10 cellular contexts compared by ENCODE assay signal in genomic region chr10:7475046-7475860, GRCh38.
DNase-seq lines count a peak whose midpoint lies in the region; ATAC-seq, FAIRE-seq and TF ChIP-seq lines count a peak whose summit lies in the region.
"Had no signal": no experiment of that assay in that cellular context is flagged by ENCODE, and none has a peak within 500 bp of the region (broad histone marks: within the 10 kb centered on the region; RNA-seq: fewer than 3 reads in every experiment).

No MANE protein-coding gene starts in this region.

- H3K79me2 ChIP-seq in OCI-LY3 (ENCODE audit: low read length) = no peaks in the 10 kb centered on the region

- H3K27me3 Mint-ChIP-seq in natural killer cell (ENCODE audit: low read depth in 2 of 2) = no peaks in the 10 kb centered on the region
- peaks cover 3% of the 10 kb centered on the region for H3K27me3 Mint-ChIP-seq in activated CD4-positive, alpha-beta T cell treated with anti-CD3 and anti-CD28 coated beads, Interleukin-2, amount 10 ng/mL, durations not matched to agents 24 days and 14 days

- peaks cover 93% of the 10 kb centered on the region for H3K4me1 ChIP-seq in OCI-LY3 (ENCODE audit: low read length)
- no peaks in the 10 kb centered on the region for H3K4me1 ChIP-seq in psoas muscle

- no peak for TF ChIP-seq POLR2A in GM12892 (IDR thresholded peaks at IDR 0.05; ENCODE audit: low read depth, low read length)

- peak overlapping the region; percentile 84 for H3K9ac ChIP-seq in OCI-LY3 (ENCODE audit: low read length)

- DNase-seq in GM12892 (ENCODE audit: insufficient read length) (no peak), left cardiac atrium (peak; percentile 40), psoas muscle (peak; percentile 29 to 63), natural killer cell (no peak), NCI-H2171 treated with DMSO at 0.1 percent for 48 hours (lab: John Stamatoyannopoulos, UW) (no peak)
- no peak for DNase-seq in activated CD4-positive, alpha-beta T cell treated with anti-CD3 and anti-CD28 coated beads, Interleukin-2, amount 10 ng/mL, durations not matched to agents 24 days and 14 days
- DNase-seq: T-helper 1 cell had no signal

- intact Hi-C loops in left cardiac atrium (cut with DNase I) (no loop called here), psoas muscle (cut with DNase I) (no loop called here), natural killer cell (cut with micrococcal nuclease) (no loop called here)
- intact Hi-C loops in activated CD4-positive, alpha-beta T cell treated with anti-CD3 and anti-CD28 coated beads, Interleukin-2, amount 10 ng/mL, durations not matched to agents 24 days and 14 days (cut with micrococcal nuclease) = no loop called here

- no peaks in the 10 kb centered on the region for H4K20me1 ChIP-seq in OCI-LY3 (ENCODE audit: insufficient read depth, low read length)

- H3K27ac ChIP-seq in OCI-LY3 (ENCODE audit: low read length) (peak overlapping the region; percentile 100), psoas muscle (no peak overlapping the region)

- peaks cover 33 to 43% of the 10 kb centered on the region in 2 donors for H3K4me1 Mint-ChIP-seq in natural killer cell
- peaks cover 48% of the 10 kb centered on the region for H3K4me1 Mint-ChIP-seq in activated CD4-positive, alpha-beta T cell treated with anti-CD3 and anti-CD28 coated beads, Interleukin-2, amount 10 ng/mL, durations not matched to agents 24 days and 14 days

- peak overlapping the region; percentile 77 for H2AFZ ChIP-seq in OCI-LY3 (ENCODE audit: low read depth, low read length)

- no peak overlapping the region for H3K4me3 Mint-ChIP-seq in natural killer cell
- H3K4me3 Mint-ChIP-seq in activated CD4-positive, alpha-beta T cell treated with anti-CD3 and anti-CD28 coated beads, Interleukin-2, amount 10 ng/mL, durations not matched to agents 24 days and 14 days = no peak overlapping the region

- no peaks in the 10 kb centered on the region for H3K9me3 Mint-ChIP-seq in natural killer cell
- no peaks in the 10 kb centered on the region for H3K9me3 Mint-ChIP-seq in activated CD4-positive, alpha-beta T cell treated with anti-CD3 and anti-CD28 coated beads, Interleukin-2, amount 10 ng/mL, durations not matched to agents 24 days and 14 days

- H3K4me2 ChIP-seq in OCI-LY3 (ENCODE audit: low read length) = peak overlapping the region; percentile 93

- H3K4me3 ChIP-seq in OCI-LY3 (ENCODE audit: low read length) (peak overlapping the region; percentile 70), psoas muscle (no peak overlapping the region)

- WGBS in psoas muscle, 3 donors = 9 to 12% (median 10%) methylated on average over 23 of the region's 23 CpGs

- TF ChIP-seq CTCF in OCI-LY3 (IDR thresholded peaks at IDR 0.05; ENCODE audit: low read depth, low read length) (no peak), psoas muscle (IDR thresholded peaks at IDR 0.05) (no peak), natural killer cell (IDR thresholded peaks at IDR 0.05) (no peak)

- no peaks in the 10 kb centered on the region for H3K27me3 ChIP-seq in OCI-LY3 (ENCODE audit: low read depth, low read length)
- peaks cover 0 to 3% (median 2%) of the 10 kb centered on the region in 3 donors for H3K27me3 ChIP-seq in psoas muscle (ENCODE audit: insufficient read depth in 3 of 3, low read length in 2 of 3)

- H3K36me3 ChIP-seq in OCI-LY3 (replicated peaks; ENCODE audit: low read depth, low read length) (peaks cover 2% of the 10 kb centered on the region), psoas muscle (ENCODE audit: insufficient read depth in 1 of 2, low read depth in 1 of 2) (no peaks in the 10 kb centered on the region)

- no peak overlapping the region for H3K27ac Mint-ChIP-seq in natural killer cell
- no peak overlapping the region for H3K27ac Mint-ChIP-seq in activated CD4-positive, alpha-beta T cell treated with anti-CD3 and anti-CD28 coated beads, Interleukin-2, amount 10 ng/mL, durations not matched to agents 24 days and 14 days

- no peaks in the 10 kb centered on the region for H3K36me3 Mint-ChIP-seq in natural killer cell
- no peaks in the 10 kb centered on the region for H3K36me3 Mint-ChIP-seq in activated CD4-positive, alpha-beta T cell treated with anti-CD3 and anti-CD28 coated beads, Interleukin-2, amount 10 ng/mL, durations not matched to agents 24 days and 14 days (ENCODE audit: low read depth)
- H3K36me3 Mint-ChIP-seq: activated naive CD4-positive, alpha-beta T cell treated with anti-CD3 and anti-CD28 coated beads, Interleukin-2, amount 50 U/mL, for 72 hours had no signal

- ATAC-seq in left cardiac atrium (peak; percentile 53 to 85), psoas muscle (peak in 3 of 4 donors; percentile 27 to 51 (median 42)), natural killer cell (no peak), HG03039 (IDR thresholded peaks at IDR 0.05; ENCODE audit: unreplicated experiment) (no peak)
- ATAC-seq: activated naive CD4-positive, alpha-beta T cell treated with anti-CD3 and anti-CD28 coated beads, Interleukin-2, amount 50 U/mL, for 72 hours had no signal

- H3K9me3 ChIP-seq in OCI-LY3 (ENCODE audit: insufficient read depth, low read length) = 0 out of 2 replicates have a peak, but pooled peaks cover 6% of the 10 kb centered on the region
- H3K9me3 ChIP-seq in psoas muscle = no peaks in the 10 kb centered on the region

- peak; percentile 67 for FAIRE-seq in GM12892 (lab: Jason Lieb, UNC)

Comparison
In these comparisons a context has a peak if more than half of its experiments do, and no peak if none do; other contexts are left out.
1. DNase-seq: peak in left cardiac atrium (single experiment) and psoas muscle (2 of 2); none in GM12892 (single experiment), natural killer cell (single experiment), NCI-H2171 treated with DMSO at 0.1 percent for 48 hours (single experiment) and activated CD4-positive, alpha-beta T cell treated with anti-CD3 and anti-CD28 coated beads, Interleukin-2, amount 10 ng/mL, durations not matched to agents 24 days and 14 days (single experiment).
2. ATAC-seq: peak in left cardiac atrium (2 of 2) and psoas muscle (3 of 4); none in natural killer cell (0 of 3) and HG03039 (single experiment).